ENCODE assay signal across 19 cellular contexts in genomic region chr14:75968461-75968860, GRCh38. TPM values are rescaled to one million over a fixed set of nuclear protein-coding genes. Genes with fewer than 3 reads are reported as not detected.
DNase-seq lines count a peak whose midpoint lies in the region; ATAC-seq and TF ChIP-seq lines count a peak whose summit lies in the region.
"Had no signal": no experiment of that assay in that cellular context is flagged by ENCODE, and none has a peak within 500 bp of the region (broad histone marks: within the 10 kb centered on the region; RNA-seq: fewer than 3 reads in every experiment).

No MANE protein-coding gene starts in this region.

- H3K27ac ChIP-seq in thoracic aorta: peak overlapping the region; percentile 20 to 31
- H3K27ac ChIP-seq in Karpas-422 (ENCODE audit: low read length): no peak overlapping the region
- H3K27ac ChIP-seq: C4-2B, cardiac muscle cell had no signal

- H3K9me3 ChIP-seq in thoracic aorta (no peaks in the 10 kb centered on the region), Karpas-422 (ENCODE audit: low read length) (no peaks in the 10 kb centered on the region)

- H3K4me2 ChIP-seq in Karpas-422 (ENCODE audit: low read depth, low read length, poor library complexity, severe bottlenecking): no peak overlapping the region

- no peak for TF ChIP-seq CTCF in choroid plexus epithelial cell (conservative IDR thresholded peaks at IDR 0.05; ENCODE audit: low read depth, low read length)
- TF ChIP-seq CTCF in thoracic aorta (IDR thresholded peaks at IDR 0.05): no peak

- H3K27me3 ChIP-seq in thoracic aorta (replicated peaks; ENCODE audit: insufficient read depth) (no peaks in the 10 kb centered on the region), Karpas-422 (ENCODE audit: low read length) (no peaks in the 10 kb centered on the region)
- H3K27me3 ChIP-seq: cardiac muscle cell had no signal

- no peaks in the 10 kb centered on the region for H3K9me2 ChIP-seq in Karpas-422 (replicated peaks; ENCODE audit: insufficient read depth, low read length)

- peaks cover 20% of the 10 kb centered on the region for H3K36me3 ChIP-seq in thoracic aorta
- no peaks in the 10 kb centered on the region for H3K36me3 ChIP-seq in Karpas-422 (ENCODE audit: insufficient read depth, low read length)
- H3K36me3 ChIP-seq: cardiac muscle cell had no signal

- no peaks in the 10 kb centered on the region for H4K20me1 ChIP-seq in Karpas-422 (ENCODE audit: insufficient read depth, low read depth, low read length)

- no peak overlapping the region for H3K4me3 ChIP-seq in choroid plexus epithelial cell (ENCODE audit: low read depth, low read length)
- H3K4me3 ChIP-seq in thoracic aorta: no peak overlapping the region
- H3K4me3 ChIP-seq in Karpas-422 (ENCODE audit: low read length): no peak overlapping the region
- H3K4me3 ChIP-seq: cardiac muscle cell had no signal

- H3K4me1 ChIP-seq in thoracic aorta (ENCODE audit: control insufficient read depth in 1 of 2, low read depth in 2 of 2) (peaks cover 0 to 23% of the 10 kb centered on the region in 2 donors), Karpas-422 (ENCODE audit: low read length) (no peaks in the 10 kb centered on the region)

- no peak overlapping the region for H3K9ac ChIP-seq in Karpas-422 (ENCODE audit: low read length)

- ATAC-seq in thoracic aorta (ENCODE audit: insufficient number of reproducible peaks, low FRiP score, low read depth) (no peak), GM18868 (IDR thresholded peaks at IDR 0.05; ENCODE audit: unreplicated experiment) (no peak), GM21737 (IDR thresholded peaks at IDR 0.05; ENCODE audit: unreplicated experiment) (no peak)
- ATAC-seq: T-cell had no signal

- DNase-seq in NCI-H2171 (lab: John Stamatoyannopoulos, UW) (peak; percentile 91), choroid plexus epithelial cell (ENCODE audit: low read depth) (peak; percentile 46), hepatic stellate cell (ENCODE audit: low spot score) (peak; percentile 53), thoracic aorta (ENCODE audit: low spot score) (no peak), Karpas-422 (no peak), glomerular visceral epithelial cell (ENCODE audit: extremely low spot score) (no peak)
- DNase-seq: activated naive CD4-positive, alpha-beta T cell treated with anti-CD3 and anti-CD28 coated beads, Interleukin-2, amount 10 ng/mL, durations not matched to agents 7 days and 5 days; effector CD8-positive, alpha-beta T cell; EL; MM.1S; NCI-H2081 treated with DMSO at 0.1 percent for 48 hours; retina; RPMI8226; stimulated activated CD4-positive, alpha-beta T cell treated with anti-CD3 and anti-CD28 coated beads, Interleukin-2, amount 100 ng/mL, for 24 hours; T-cell had no signal

- H2AFZ ChIP-seq in Karpas-422 (ENCODE audit: low read length): no peak overlapping the region

- no peaks in the 10 kb centered on the region for H3K79me2 ChIP-seq in Karpas-422 (ENCODE audit: low read length)

RNA-seq across cellular contexts. Expression of gene TGFB3, which starts 13.3 kb away (rescaled TPM):
- 10 to 100 TPM; 46.4 to 67.1 TPM for total RNA-seq in thoracic aorta
- total RNA-seq in Karpas-422 (2014; rRNA removed; shearing (Covaris generic); ENCODE audit: low replicate concordance): 1.7 and 10.0 TPM in 2 replicates

RNA-seq across cellular contexts. Expression of gene IFT43, which starts 17.1 kb away (rescaled TPM):
- 10 to 100 TPM; 27.5 to 80.8 TPM for total RNA-seq in thoracic aorta
- total RNA-seq in Karpas-422 (2014; rRNA removed; shearing (Covaris generic); ENCODE audit: low replicate concordance): 31.6 and 66.7 TPM in 2 replicates

Comparison
In these comparisons a context has a peak if more than half of its experiments do, and no peak if none do; other contexts are left out.
1. DNase-seq: peak in NCI-H2171 (single experiment), choroid plexus epithelial cell (single experiment) and hepatic stellate cell (single experiment); none in thoracic aorta (single experiment), Karpas-422 (single experiment) and glomerular visceral epithelial cell (single experiment).